Comparison of ENCODE assay signal across 1 cellular context in genomic region chr19:7533281-7533819, GRCh38.
TF ChIP-seq lines count a peak whose summit lies in the region.

No MANE protein-coding gene starts in this region.

TF ChIP-seq in H1, 55 proteins besides CTCF, POLR2A, EP300 and RAD21:
- TF ChIP-seq NRF1 (IDR thresholded peaks at IDR 0.05; ENCODE audit: low read depth, low read length) (peak; percentile 20), TBP (IDR thresholded peaks at IDR 0.05; ENCODE audit: low read depth, low read length) (0 out of 2 replicates have a peak, but pooled peaks have one; percentile 22), KDM1A (IDR thresholded peaks at IDR 0.05; ENCODE audit: borderline replicate concordance, low read length) (peak; percentile 82; the same call in 1 of the 2 replicates), SP2 (IDR thresholded peaks at IDR 0.05; ENCODE audit: low read length) (no peak)
